Comparison of ENCODE assay signal across 15 cellular contexts in the genomic region with DNA sequence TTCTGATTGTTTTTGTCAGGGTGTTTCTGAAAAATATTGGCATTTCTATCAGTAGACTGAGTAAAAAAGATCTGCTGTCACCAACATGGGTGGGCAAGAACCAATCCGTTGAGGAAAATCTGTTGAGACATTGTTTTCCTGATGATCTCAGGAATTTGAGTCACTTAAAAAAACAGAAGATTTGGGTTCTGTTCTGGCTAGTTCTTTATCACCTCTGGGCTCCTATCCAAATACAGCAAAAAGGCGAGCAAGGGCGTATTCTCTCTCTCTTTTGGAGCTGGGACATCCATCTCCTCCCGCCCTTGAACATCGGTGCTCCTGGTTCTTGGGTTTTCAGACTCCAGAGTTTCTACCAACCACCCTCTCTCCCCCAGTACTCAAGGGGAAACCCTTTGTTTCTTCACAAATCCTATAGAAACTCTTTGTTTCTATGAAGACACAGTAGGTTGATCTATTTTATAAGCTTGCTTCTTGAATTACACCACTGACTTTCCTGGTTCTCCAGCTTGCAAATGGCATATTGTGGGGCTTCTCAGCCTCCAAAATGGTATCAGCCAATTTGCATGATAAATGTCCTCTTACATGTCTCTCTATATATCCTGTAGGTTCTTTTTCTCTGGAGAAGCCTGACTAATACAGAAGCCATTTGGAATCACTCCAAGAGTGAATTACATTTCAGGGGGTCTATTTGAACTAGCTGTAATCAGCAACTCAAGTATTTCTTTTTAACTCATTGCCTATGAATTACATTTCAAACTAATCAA.
DNase-seq lines count a peak whose midpoint lies in the region; ATAC-seq and TF ChIP-seq lines count a peak whose summit lies in the region.
"Had no signal": no experiment of that assay in that cellular context is flagged by ENCODE, and none has a peak within 500 bp of the region (broad histone marks: within the 10 kb centered on the region; RNA-seq: fewer than 3 reads in every experiment).

No MANE protein-coding gene starts in this region.

- H3K4me1 Mint-ChIP-seq in chondrocyte (ENCODE audit: low read depth) = peaks cover 45% of the 10 kb centered on the region
- H3K4me1 Mint-ChIP-seq in nephron = peaks cover 31% of the 10 kb centered on the region
- no peaks in the 10 kb centered on the region for H3K4me1 Mint-ChIP-seq in activated CD4-positive, alpha-beta T cell treated with anti-CD3 and anti-CD28 coated beads, Interleukin-2, amount 10 ng/mL, durations not matched to agents 24 days and 14 days
- H3K4me1 Mint-ChIP-seq: activated CD8-positive, alpha-beta memory T cell treated with anti-CD3 and anti-CD28 coated beads, Interleukin-2, amount 10 ng/mL, durations not matched to agents 7 days and 5 days; activated naive CD8-positive, alpha-beta T cell treated with anti-CD3 and anti-CD28 coated beads, Interleukin-2, amount 10 ng/mL, durations not matched to agents 7 days and 5 days; CD8-positive, alpha-beta memory T cell; naive B cell; stimulated activated effector memory CD8-positive, alpha-beta T cell treated with anti-CD3 and anti-CD28 coated beads, Interleukin-12 subunit alpha, Interleukin-12 subunit beta, amount 100 ng/mL, for 72 hours had no signal

- DNase-seq in HCEC 1CT (peak; percentile 23), NCI-H345 treated with DMSO at 0.1 percent for 48 hours (lab: John Stamatoyannopoulos, UW; ENCODE audit: unreplicated experiment) (peak; percentile 75), chondrocyte (ENCODE audit: low spot score) (no peak), HuH-7.5 (ENCODE audit: low spot score) (no peak)
- DNase-seq in effector CD8-positive, alpha-beta T cell (lab: John Stamatoyannopoulos, UW) = no peak
- DNase-seq in activated CD4-positive, alpha-beta T cell treated with anti-CD3 and anti-CD28 coated beads, Interleukin-2, amount 10 ng/mL, durations not matched to agents 24 days and 14 days = no peak
- DNase-seq: activated CD8-positive, alpha-beta memory T cell treated with anti-CD3 and anti-CD28 coated beads, Interleukin-2, amount 10 ng/mL, durations not matched to agents 7 days and 5 days; activated naive CD8-positive, alpha-beta T cell treated with anti-CD3 and anti-CD28 coated beads, Interleukin-2, amount 10 ng/mL, durations not matched to agents 7 days and 5 days; CD8-positive, alpha-beta memory T cell; naive B cell; stimulated activated CD4-positive, alpha-beta T cell treated with anti-CD3 and anti-CD28 coated beads, Interleukin-15, amount 100 ng/mL, for 24 hours; T-helper 2 cell had no signal

- intact Hi-C loops in activated CD4-positive, alpha-beta T cell treated with anti-CD3 and anti-CD28 coated beads, Interleukin-2, amount 10 ng/mL, durations not matched to agents 24 days and 14 days (cut with micrococcal nuclease) = no loop called here

- peak overlapping the region; percentile 5 for H3K27ac Mint-ChIP-seq in chondrocyte (ENCODE audit: unreplicated experiment)
- H3K27ac Mint-ChIP-seq in nephron = peak overlapping the region; percentile 73 to 85 (median 79)
- H3K27ac Mint-ChIP-seq in activated CD4-positive, alpha-beta T cell treated with anti-CD3 and anti-CD28 coated beads, Interleukin-2, amount 10 ng/mL, durations not matched to agents 24 days and 14 days = no peak overlapping the region
- H3K27ac Mint-ChIP-seq: activated CD8-positive, alpha-beta memory T cell treated with anti-CD3 and anti-CD28 coated beads, Interleukin-2, amount 10 ng/mL, durations not matched to agents 7 days and 5 days; activated naive CD8-positive, alpha-beta T cell treated with anti-CD3 and anti-CD28 coated beads, Interleukin-2, amount 10 ng/mL, durations not matched to agents 7 days and 5 days; CD8-positive, alpha-beta memory T cell; naive B cell; stimulated activated effector memory CD8-positive, alpha-beta T cell treated with anti-CD3 and anti-CD28 coated beads, Interleukin-12 subunit alpha, Interleukin-12 subunit beta, amount 100 ng/mL, for 72 hours had no signal

- H3K9me3 Mint-ChIP-seq in chondrocyte (ENCODE audit: low read depth) = peaks cover 5% of the 10 kb centered on the region
- H3K9me3 Mint-ChIP-seq in nephron = no peaks in the 10 kb centered on the region
- no peaks in the 10 kb centered on the region for H3K9me3 Mint-ChIP-seq in activated CD4-positive, alpha-beta T cell treated with anti-CD3 and anti-CD28 coated beads, Interleukin-2, amount 10 ng/mL, durations not matched to agents 24 days and 14 days
- H3K9me3 Mint-ChIP-seq: activated naive CD8-positive, alpha-beta T cell treated with anti-CD3 and anti-CD28 coated beads, Interleukin-2, amount 10 ng/mL, durations not matched to agents 7 days and 5 days had no signal

- TF ChIP-seq CTCF in chondrocyte (IDR thresholded peaks at IDR 0.05) (no peak), nephron (IDR thresholded peaks at IDR 0.05; ENCODE audit: unreplicated experiment in 3 of 3) (no peak)

- no peak for ATAC-seq in HG02981 (IDR thresholded peaks at IDR 0.05; ENCODE audit: unreplicated experiment)
- ATAC-seq: activated CD8-positive, alpha-beta memory T cell treated with anti-CD3 and anti-CD28 coated beads, Interleukin-2, amount 10 ng/mL, durations not matched to agents 7 days and 5 days; stimulated activated effector memory CD8-positive, alpha-beta T cell treated with anti-CD3 and anti-CD28 coated beads, Interleukin-12 subunit alpha, Interleukin-12 subunit beta, amount 100 ng/mL, for 72 hours had no signal

- H3K36me3 Mint-ChIP-seq in chondrocyte (ENCODE audit: low read depth) (no peaks in the 10 kb centered on the region), nephron (ENCODE audit: low read depth) (no peaks in the 10 kb centered on the region)
- H3K36me3 Mint-ChIP-seq in activated CD4-positive, alpha-beta T cell treated with anti-CD3 and anti-CD28 coated beads, Interleukin-2, amount 10 ng/mL, durations not matched to agents 24 days and 14 days (ENCODE audit: low read depth) = no peaks in the 10 kb centered on the region
- H3K36me3 Mint-ChIP-seq: activated CD8-positive, alpha-beta memory T cell treated with anti-CD3 and anti-CD28 coated beads, Interleukin-2, amount 10 ng/mL, durations not matched to agents 7 days and 5 days; activated naive CD8-positive, alpha-beta T cell treated with anti-CD3 and anti-CD28 coated beads, Interleukin-2, amount 10 ng/mL, durations not matched to agents 7 days and 5 days; CD8-positive, alpha-beta memory T cell; naive B cell; stimulated activated effector memory CD8-positive, alpha-beta T cell treated with anti-CD3 and anti-CD28 coated beads, Interleukin-12 subunit alpha, Interleukin-12 subunit beta, amount 100 ng/mL, for 72 hours had no signal

- H3K4me3 Mint-ChIP-seq in chondrocyte (ENCODE audit: unreplicated experiment) (no peak overlapping the region), nephron (no peak overlapping the region)
- H3K4me3 Mint-ChIP-seq in activated CD4-positive, alpha-beta T cell treated with anti-CD3 and anti-CD28 coated beads, Interleukin-2, amount 10 ng/mL, durations not matched to agents 24 days and 14 days = no peak overlapping the region
- H3K4me3 Mint-ChIP-seq: activated CD8-positive, alpha-beta memory T cell treated with anti-CD3 and anti-CD28 coated beads, Interleukin-2, amount 10 ng/mL, durations not matched to agents 7 days and 5 days; activated naive CD8-positive, alpha-beta T cell treated with anti-CD3 and anti-CD28 coated beads, Interleukin-2, amount 10 ng/mL, durations not matched to agents 7 days and 5 days; CD8-positive, alpha-beta memory T cell; naive B cell; stimulated activated effector memory CD8-positive, alpha-beta T cell treated with anti-CD3 and anti-CD28 coated beads, Interleukin-12 subunit alpha, Interleukin-12 subunit beta, amount 100 ng/mL, for 72 hours had no signal

- H3K27me3 Mint-ChIP-seq in chondrocyte (ENCODE audit: low read depth) = no peaks in the 10 kb centered on the region
- H3K27me3 Mint-ChIP-seq in nephron (ENCODE audit: low read depth) = peaks cover 6% of the 10 kb centered on the region
- H3K27me3 Mint-ChIP-seq in activated CD4-positive, alpha-beta T cell treated with anti-CD3 and anti-CD28 coated beads, Interleukin-2, amount 10 ng/mL, durations not matched to agents 24 days and 14 days = no peaks in the 10 kb centered on the region
- H3K27me3 Mint-ChIP-seq: activated CD8-positive, alpha-beta memory T cell treated with anti-CD3 and anti-CD28 coated beads, Interleukin-2, amount 10 ng/mL, durations not matched to agents 7 days and 5 days; activated naive CD8-positive, alpha-beta T cell treated with anti-CD3 and anti-CD28 coated beads, Interleukin-2, amount 10 ng/mL, durations not matched to agents 7 days and 5 days; naive B cell had no signal

Comparison
In these comparisons a context has a peak if more than half of its experiments do, and no peak if none do; other contexts are left out.
1. DNase-seq: peak in HCEC 1CT (single experiment) and NCI-H345 treated with DMSO at 0.1 percent for 48 hours (single experiment); none in chondrocyte (single experiment), effector CD8-positive, alpha-beta T cell (single experiment), HuH-7.5 (single experiment) and activated CD4-positive, alpha-beta T cell treated with anti-CD3 and anti-CD28 coated beads, Interleukin-2, amount 10 ng/mL, durations not matched to agents 24 days and 14 days (single experiment).